ENCODE assay signal across 5 cellular contexts in genomic region chr3:163730684-163731083, GRCh38.
"Had no signal": no experiment of that assay in that cellular context is flagged by ENCODE, and none has a peak within 500 bp of the region (broad histone marks: within the 10 kb centered on the region; RNA-seq: fewer than 3 reads in every experiment).

No MANE protein-coding gene starts in this region.

- H3K4me1 ChIP-seq: HAP-1 had no signal

- FAIRE-seq: HTR-8/SVneo had no signal

- H3K36me3 ChIP-seq: HAP-1 had no signal

- H3K9me3 ChIP-seq: HAP-1 had no signal

- DNase-seq: GOT3, H7, KBM-7 had no signal

- H3K4me3 ChIP-seq: HAP-1 had no signal
